2 cellular contexts compared by ENCODE assay signal in the genomic region with DNA sequence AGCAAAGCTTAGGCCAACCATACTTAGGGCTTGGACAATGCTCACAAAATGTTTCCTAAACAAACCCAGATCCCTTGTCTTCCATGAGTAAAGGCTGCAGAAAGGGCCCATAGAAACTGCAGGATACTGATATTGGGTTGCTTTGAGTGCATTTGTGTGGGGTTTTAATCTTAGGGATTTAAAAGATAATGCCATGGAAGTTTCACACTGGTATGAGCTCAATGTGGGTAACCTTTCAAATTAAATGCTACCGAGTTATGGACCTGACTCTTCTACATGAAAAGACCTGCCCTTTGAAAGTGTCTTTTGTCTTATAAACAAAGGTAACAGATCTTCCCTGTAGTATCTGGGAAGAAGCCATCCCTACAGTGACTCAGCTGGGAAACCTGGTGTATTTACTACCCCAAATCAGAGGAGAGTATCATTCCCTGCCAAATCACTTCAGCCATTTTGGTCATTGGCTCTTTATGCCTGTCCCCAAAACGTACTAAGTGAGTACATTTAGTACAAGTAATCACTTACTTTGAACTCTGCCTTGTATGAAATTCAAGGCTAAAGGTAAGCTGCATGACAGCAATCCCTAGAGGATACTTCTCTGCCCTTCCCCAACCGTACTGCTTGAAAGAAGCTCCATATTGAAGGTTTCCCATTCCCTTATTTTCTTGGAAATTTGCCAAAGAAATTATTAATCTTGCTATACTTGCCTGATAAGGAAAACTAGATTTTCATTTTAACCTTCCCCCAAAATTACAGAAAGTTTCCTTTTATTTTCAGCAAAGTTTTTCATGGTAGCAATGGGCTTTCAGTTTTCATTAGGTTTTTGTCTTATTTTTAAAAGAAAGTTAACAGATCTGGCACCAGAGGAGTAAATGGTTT.
TF ChIP-seq lines count a peak whose summit lies in the region.

No MANE protein-coding gene starts in this region.

TF ChIP-seq in IMR-90, 13 proteins besides CTCF, POLR2A, EP300 and RAD21:
- TF ChIP-seq MXI1 (IDR thresholded peaks at IDR 0.05; ENCODE audit: borderline replicate concordance, low read depth, low read length) (no peak), CHD1 (IDR thresholded peaks at IDR 0.05; ENCODE audit: low read depth, low read length) (peak; percentile 82; the same call in 1 of the 2 replicates)
TF ChIP-seq in IMR-90: peak in this region for 1.

TF ChIP-seq in GM12878, 131 proteins besides CTCF, POLR2A, EP300 and RAD21:
- peak; percentile 8; the same call in 1 of the 2 replicates for TF ChIP-seq TCF12 (IDR thresholded peaks at IDR 0.05; ENCODE audit: low read depth, low read length)
- no peak for TF ChIP-seq HDAC6 (IDR thresholded peaks at IDR 0.05; ENCODE audit: unreplicated experiment)
